1 cellular context compared by ENCODE assay signal in genomic region chr1:65066766-65067490, GRCh38.
A peak's percentile ranks its signal among the peaks of the same experiment; 100 is the strongest.
TF ChIP-seq lines count a peak whose summit lies in the region.

No MANE protein-coding gene starts in this region.

TF ChIP-seq in HepG2, 621 proteins besides CTCF, POLR2A, EP300 and RAD21 (continued from another document):
- TF ChIP-seq ZFYVE20 (CRISPR knock-in tag; IDR thresholded peaks at IDR 0.05; ENCODE audit: borderline replicate concordance, low read depth) = no peak
- no peak for TF ChIP-seq ZNF510 (CRISPR knock-in tag; IDR thresholded peaks at IDR 0.05; ENCODE audit: low read depth)
- TF ChIP-seq, protein P1, sequence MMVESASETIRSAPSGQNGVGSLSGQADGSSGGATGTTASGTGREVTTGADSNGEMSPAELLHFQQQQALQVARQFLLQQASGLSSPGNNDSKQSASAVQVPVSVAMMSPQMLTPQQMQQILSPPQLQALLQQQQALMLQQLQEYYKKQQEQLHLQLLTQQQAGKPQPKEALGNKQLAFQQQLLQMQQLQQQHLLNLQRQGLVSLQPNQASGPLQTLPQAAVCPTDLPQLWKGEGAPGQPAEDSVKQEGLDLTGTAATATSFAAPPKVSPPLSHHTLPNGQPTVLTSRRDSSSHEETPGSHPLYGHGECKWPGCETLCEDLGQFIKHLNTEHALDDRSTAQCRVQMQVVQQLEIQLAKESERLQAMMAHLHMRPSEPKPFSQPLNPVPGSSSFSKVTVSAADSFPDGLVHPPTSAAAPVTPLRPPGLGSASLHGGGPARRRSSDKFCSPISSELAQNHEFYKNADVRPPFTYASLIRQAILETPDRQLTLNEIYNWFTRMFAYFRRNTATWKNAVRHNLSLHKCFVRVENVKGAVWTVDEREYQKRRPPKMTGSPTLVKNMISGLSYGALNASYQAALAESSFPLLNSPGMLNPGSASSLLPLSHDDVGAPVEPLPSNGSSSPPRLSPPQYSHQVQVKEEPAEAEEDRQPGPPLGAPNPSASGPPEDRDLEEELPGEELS (CRISPR knock-in tag; IDR thresholded peaks at IDR 0.05) = peak; percentile 42; the same call in 1 of the 2 replicates
- TF ChIP-seq IKZF1 (IDR thresholded peaks at IDR 0.05) = no peak
- TF ChIP-seq SP4 (CRISPR knock-in tag; IDR thresholded peaks at IDR 0.05) = no peak
TF ChIP-seq in HepG2: peak in this region for 39.
